Comparison of ENCODE assay signal across 8 cellular contexts in the genomic region with DNA sequence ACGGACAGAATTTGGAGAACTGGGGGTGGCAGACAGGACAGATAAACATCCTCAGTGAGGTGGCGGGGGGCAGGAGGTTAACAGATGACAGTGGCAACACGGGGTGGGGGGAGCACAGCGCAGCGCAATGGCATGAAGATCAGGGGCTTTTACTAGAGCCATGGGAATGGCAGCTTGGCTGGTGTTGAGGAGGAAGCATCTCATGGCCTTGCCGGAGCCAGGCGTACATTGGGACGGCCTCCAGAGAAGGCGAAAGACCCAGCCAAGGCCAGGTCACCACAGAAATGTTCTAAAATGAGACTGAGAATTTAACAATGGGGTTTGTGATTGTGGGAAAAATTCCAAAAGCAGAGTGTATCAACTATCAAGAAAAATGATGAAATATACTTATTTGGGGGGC.
"Had no signal": no experiment of that assay in that cellular context is flagged by ENCODE, and none has a peak within 500 bp of the region (broad histone marks: within the 10 kb centered on the region; RNA-seq: fewer than 3 reads in every experiment).

No MANE protein-coding gene starts in this region.

- H3K9me3 ChIP-seq: HAP-1 had no signal

- H3K9ac ChIP-seq: GM23248 had no signal

- H3K4me1 ChIP-seq: HAP-1 had no signal

- H3K27ac ChIP-seq: GM23248 had no signal

- H3K4me2 ChIP-seq: GM23338 had no signal

- H3K27ac Mint-ChIP-seq: GM23338, HFFc6 had no signal

- H3K9me3 Mint-ChIP-seq: GM23338, H9 had no signal

- H3K36me3 ChIP-seq: HAP-1 had no signal

- H3K4me3 Mint-ChIP-seq: GM23338, H9, HFFc6 had no signal

- DNase-seq: GM23248, GOT3, H7, H9, HCEC 1CT, HFFc6 had no signal

- H3K4me3 ChIP-seq: GM23248, GM23338, HAP-1 had no signal

- H2AFZ ChIP-seq: GM23248, GM23338 had no signal
